8 cellular contexts compared by ENCODE assay signal in the genomic region with DNA sequence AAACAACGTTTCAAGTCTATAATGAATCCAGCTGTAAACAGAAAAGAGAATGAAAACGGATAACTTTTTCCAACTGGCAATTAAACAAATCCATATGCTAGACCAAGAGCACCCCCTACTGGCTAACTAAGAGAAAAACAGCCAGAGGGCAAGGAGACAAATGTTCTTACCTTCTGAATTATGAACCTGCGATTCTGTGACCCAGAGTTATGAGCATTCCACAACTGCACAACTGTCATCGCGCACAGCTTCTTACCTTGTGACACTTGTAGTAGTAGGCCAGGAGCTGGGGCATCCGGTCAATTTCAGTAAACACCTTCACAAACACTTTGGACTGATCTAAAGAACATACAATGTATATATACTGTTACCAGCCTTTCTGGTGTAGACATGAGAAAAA. TPM values are rescaled to one million over a fixed set of nuclear protein-coding genes. Genes with fewer than 3 reads are reported as not detected.
A peak's percentile ranks its signal among the peaks of the same experiment; 100 is the strongest.
DNase-seq lines count a peak whose midpoint lies in the region; ATAC-seq and TF ChIP-seq lines count a peak whose summit lies in the region.

No MANE protein-coding gene starts in this region.

- H3K4me1 ChIP-seq in RWPE2 (ENCODE audit: insufficient read depth, poor library complexity, severe bottlenecking), result no peaks in the 10 kb centered on the region
- H3K4me1 ChIP-seq in naive thymus-derived CD4-positive, alpha-beta T cell (ENCODE audit: control insufficient read depth in 2 of 2, insufficient read depth in 2 of 2, low read length in 2 of 2), result no peaks in the 10 kb centered on the region

- ATAC-seq in RWPE2 (ENCODE audit: low read depth) (no peak), HG02885 (IDR thresholded peaks at IDR 0.05; ENCODE audit: poor library complexity, unreplicated experiment) (no peak)
- peak; percentile 57 for ATAC-seq in naive thymus-derived CD4-positive, alpha-beta T cell

- peaks cover 59% of the 10 kb centered on the region for H3K36me3 ChIP-seq in RWPE2 (ENCODE audit: low read depth)
- H3K36me3 ChIP-seq in naive thymus-derived CD4-positive, alpha-beta T cell (ENCODE audit: control insufficient read depth in 2 of 3, insufficient read depth in 3 of 3, low read length in 3 of 3), result peaks cover 6 to 57% (median 11%) of the 10 kb centered on the region in 3 experiments

- H3K4me3 Mint-ChIP-seq in naive thymus-derived CD4-positive, alpha-beta T cell, result no peak overlapping the region

- POLR2A ChIA-PET in naive thymus-derived CD4-positive, alpha-beta T cell (lab: Charles Lee), result no interaction called here

- intact Hi-C loops in naive thymus-derived CD4-positive, alpha-beta T cell (cut with micrococcal nuclease), result loop anchor here (2.0 to 10.0 kb wide), 2 partner anchors 18 to 1880 kb away; a partner anchor contains a TSS
- intact Hi-C loops in posterior cingulate gyrus (cut with DNase I), result loop anchor here (1.0 kb wide), 1 partner anchor 252 kb away; a partner anchor contains a TSS

- peak; percentile 86 for DNase-seq in A172 (ENCODE audit: low spot score)
- peak; percentile 35 for DNase-seq in ELF-1 (ENCODE audit: low read depth, low spot score)
- DNase-seq in NCI-H1092 (lab: John Stamatoyannopoulos, UW), result peak; percentile 53
- DNase-seq in RWPE2 (ENCODE audit: low spot score), result no peak
- DNase-seq in epithelial cell of proximal tubule (ENCODE audit: low read depth), result peak; percentile 22
- peak in 8 of 9 donors; percentile 10 to 64 (median 52) for DNase-seq in naive thymus-derived CD4-positive, alpha-beta T cell
- DNase-seq in posterior cingulate gyrus, result no peak

- CTCF ChIA-PET in naive thymus-derived CD4-positive, alpha-beta T cell (lab: Charles Lee), result interaction anchor here (0.6 to 2.3 kb wide), 8 partner anchors 8 to 368 kb away, joined by 3 to 8 read pairs (median 5); a partner anchor contains a TSS

- H3K27me3 Mint-ChIP-seq in naive thymus-derived CD4-positive, alpha-beta T cell, result no peaks in the 10 kb centered on the region

- TF ChIP-seq CTCF in RWPE2 (IDR thresholded peaks at IDR 0.05; ENCODE audit: poor library complexity, severe bottlenecking), result peak; percentile 83
- TF ChIP-seq CTCF in epithelial cell of proximal tubule (conservative IDR thresholded peaks at IDR 0.05; ENCODE audit: low read depth, low read length), result peak; percentile 92

- no peaks in the 10 kb centered on the region for H3K9me3 Mint-ChIP-seq in naive thymus-derived CD4-positive, alpha-beta T cell

- no peaks in the 10 kb centered on the region for H3K9me3 ChIP-seq in RWPE2 (ENCODE audit: severe bottlenecking)
- H3K9me3 ChIP-seq in naive thymus-derived CD4-positive, alpha-beta T cell (ENCODE audit: control insufficient read depth in 2 of 3, low read length in 3 of 3), result no peaks in the 10 kb centered on the region

- H3K4me1 Mint-ChIP-seq in naive thymus-derived CD4-positive, alpha-beta T cell, result peaks cover 0 to 4% (median 0%) of the 10 kb centered on the region in 7 donors

- H3K27me3 ChIP-seq in RWPE2 (ENCODE audit: insufficient read depth, poor library complexity, severe bottlenecking), result no peaks in the 10 kb centered on the region
- no peaks in the 10 kb centered on the region for H3K27me3 ChIP-seq in naive thymus-derived CD4-positive, alpha-beta T cell (ENCODE audit: control insufficient read depth in 2 of 2, insufficient read depth in 2 of 2, low read length in 2 of 2)

- no peak overlapping the region for H3K4me3 ChIP-seq in RWPE2 (ENCODE audit: severe bottlenecking)
- no peak overlapping the region for H3K4me3 ChIP-seq in epithelial cell of proximal tubule (ENCODE audit: low read depth, low read length)
- no peak overlapping the region for H3K4me3 ChIP-seq in naive thymus-derived CD4-positive, alpha-beta T cell (ENCODE audit: low read length)

- no peak overlapping the region for H3K27ac Mint-ChIP-seq in naive thymus-derived CD4-positive, alpha-beta T cell

- H3K36me3 Mint-ChIP-seq in naive thymus-derived CD4-positive, alpha-beta T cell, result peaks cover 7 to 40% (median 18%) of the 10 kb centered on the region in 5 donors

- no peak overlapping the region for H3K27ac ChIP-seq in RWPE2 (ENCODE audit: poor library complexity, severe bottlenecking)
- no peak overlapping the region for H3K27ac ChIP-seq in naive thymus-derived CD4-positive, alpha-beta T cell (ENCODE audit: low read depth, low read length)

RNA-seq across cellular contexts. Expression of a gene that starts 18.6 kb away (rescaled TPM):
- 14.5 and 21.0 TPM in 2 replicates for total RNA-seq in A172 (2014; rRNA removed; shearing (Covaris generic))
- 6.9 and 9.9 TPM in 2 replicates for total RNA-seq in epithelial cell of proximal tubule
- 10 to 100 TPM; 16.1 to 28.4 (median 22.6) TPM for total RNA-seq in naive thymus-derived CD4-positive, alpha-beta T cell
- polyA plus RNA-seq in naive thymus-derived CD4-positive, alpha-beta T cell, result 10 to 100 TPM in 1 of 2 donors, 1 to 10 TPM in 1; 9.6 to 12.9 TPM

Comparison
In these comparisons a context has a peak if more than half of its experiments do, and no peak if none do; other contexts are left out.
1. DNase-seq: peak in A172 (single experiment), ELF-1 (single experiment), NCI-H1092 (single experiment), epithelial cell of proximal tubule (single experiment) and naive thymus-derived CD4-positive, alpha-beta T cell (8 of 9); none in RWPE2 (single experiment) and posterior cingulate gyrus (0 of 10).